In the genomic region with DNA sequence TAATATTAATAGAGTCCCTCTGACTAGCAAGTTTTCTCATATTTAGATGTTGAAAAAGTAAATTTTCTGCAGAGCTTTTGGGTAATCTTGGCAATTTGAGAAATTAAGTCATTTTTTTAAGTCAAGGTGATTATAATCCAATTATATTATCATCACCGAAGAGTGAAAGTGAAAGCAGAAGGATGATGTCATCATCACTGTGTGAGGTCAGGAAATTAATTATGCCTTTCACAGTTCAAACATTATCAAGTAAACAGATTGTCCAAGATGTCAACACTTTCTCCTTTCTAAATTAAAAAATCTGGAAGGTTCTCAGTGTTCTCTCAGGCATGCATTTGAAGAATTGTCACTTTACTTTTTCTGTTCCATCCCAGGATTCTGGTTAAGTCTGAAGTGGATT, we compare ENCODE assay signal across 22 cellular contexts.
"Had no signal": no experiment of that assay in that cellular context is flagged by ENCODE, and none has a peak within 500 bp of the region (broad histone marks: within the 10 kb centered on the region; RNA-seq: fewer than 3 reads in every experiment).

No MANE protein-coding gene starts in this region.

- H3K9me3 ChIP-seq: colonic mucosa, mucosa of descending colon, thoracic aorta, upper lobe of left lung had no signal

- H3K36me3 Mint-ChIP-seq: activated naive CD4-positive, alpha-beta T cell treated with anti-CD3 and anti-CD28 coated beads, Interleukin-2, amount 10 ng/mL, durations not matched to agents 7 days and 5 days; naive thymus-derived CD4-positive, alpha-beta T cell; stimulated activated memory B cell treated with anti-CD40 and anti-IgM and Interleukin-4, amounts not matched to agents 10 μg/mL and 1 μg/mL and 100 μg/mL, for 72 hours had no signal

- H3K4me1 ChIP-seq: colonic mucosa, sigmoid colon, spleen, upper lobe of left lung had no signal

- DNase-seq: activated CD4-positive, alpha-beta T cell treated with anti-CD3 and anti-CD28 coated beads for 1 hour; activated CD8-positive, alpha-beta memory T cell treated with anti-CD3 and anti-CD28 coated beads for 24 hours; activated CD8-positive, alpha-beta memory T cell treated with anti-CD3 and anti-CD28 coated beads, Interleukin-2, amount 50 U/mL, for 48 hours; activated effector memory CD4-positive, alpha-beta T cell treated with Interleukin-2 at 50 U/mL for 16 hours; activated naive CD4-positive, alpha-beta T cell treated with anti-CD3 and anti-CD28 coated beads, Interleukin-2, amount 10 ng/mL, durations not matched to agents 7 days and 5 days; activated naive CD8-positive, alpha-beta T cell treated with anti-CD3 and anti-CD28 coated beads, Interleukin-2, amount 50 U/mL, for 24 hours; activated T-cell treated with anti-CD3 and anti-CD28 coated beads, Interleukin-2, amount 50 U/mL, for 48 hours; aorta; colonic mucosa; left ventricle myocardium superior; mesenchymal stem cell; mucosa of descending colon; naive thymus-derived CD4-positive, alpha-beta T cell; ovary; sigmoid colon; spleen; stimulated activated CD4-positive, alpha-beta T cell treated with anti-CD3 and anti-CD28 coated beads, Interleukin-4, amount 100 ng/mL, for 4 hours; upper lobe of left lung had no signal

- H3K27ac Mint-ChIP-seq: activated naive CD4-positive, alpha-beta T cell treated with anti-CD3 and anti-CD28 coated beads, Interleukin-2, amount 10 ng/mL, durations not matched to agents 7 days and 5 days; activated naive CD8-positive, alpha-beta T cell treated with anti-CD3 and anti-CD28 coated beads, Interleukin-2, amount 50 U/mL, for 24 hours; naive thymus-derived CD4-positive, alpha-beta T cell; stimulated activated memory B cell treated with anti-CD40 and anti-IgM and Interleukin-4, amounts not matched to agents 10 μg/mL and 1 μg/mL and 100 μg/mL, for 72 hours had no signal

- H3K4me1 Mint-ChIP-seq: activated naive CD4-positive, alpha-beta T cell treated with anti-CD3 and anti-CD28 coated beads, Interleukin-2, amount 10 ng/mL, durations not matched to agents 7 days and 5 days; activated naive CD8-positive, alpha-beta T cell treated with anti-CD3 and anti-CD28 coated beads, Interleukin-2, amount 50 U/mL, for 24 hours; central memory CD8-positive, alpha-beta T cell; naive thymus-derived CD4-positive, alpha-beta T cell; stimulated activated memory B cell treated with anti-CD40 and anti-IgM and Interleukin-4, amounts not matched to agents 10 μg/mL and 1 μg/mL and 100 μg/mL, for 72 hours had no signal

- H3K4me3 ChIP-seq: colonic mucosa, mucosa of descending colon, ovary, sigmoid colon, spleen, thoracic aorta, upper lobe of left lung had no signal

- H3K27ac ChIP-seq: colonic mucosa, ovary, sigmoid colon, spleen, thoracic aorta, upper lobe of left lung, VCaP had no signal

- H3K27me3 ChIP-seq: colonic mucosa, ovary, sigmoid colon, spleen, upper lobe of left lung had no signal

- H3K27me3 Mint-ChIP-seq: activated naive CD4-positive, alpha-beta T cell treated with anti-CD3 and anti-CD28 coated beads, Interleukin-2, amount 10 ng/mL, durations not matched to agents 7 days and 5 days; activated naive CD8-positive, alpha-beta T cell treated with anti-CD3 and anti-CD28 coated beads, Interleukin-2, amount 50 U/mL, for 24 hours; central memory CD8-positive, alpha-beta T cell; naive thymus-derived CD4-positive, alpha-beta T cell; stimulated activated memory B cell treated with anti-CD40 and anti-IgM and Interleukin-4, amounts not matched to agents 10 μg/mL and 1 μg/mL and 100 μg/mL, for 72 hours had no signal

- H3K4me3 Mint-ChIP-seq: activated naive CD4-positive, alpha-beta T cell treated with anti-CD3 and anti-CD28 coated beads, Interleukin-2, amount 10 ng/mL, durations not matched to agents 7 days and 5 days; activated naive CD8-positive, alpha-beta T cell treated with anti-CD3 and anti-CD28 coated beads, Interleukin-2, amount 50 U/mL, for 24 hours; central memory CD8-positive, alpha-beta T cell; naive thymus-derived CD4-positive, alpha-beta T cell; stimulated activated memory B cell treated with anti-CD40 and anti-IgM and Interleukin-4, amounts not matched to agents 10 μg/mL and 1 μg/mL and 100 μg/mL, for 72 hours had no signal

- H3K36me3 ChIP-seq: colonic mucosa, ovary, sigmoid colon, spleen, thoracic aorta, upper lobe of left lung had no signal
